30 cellular contexts compared by ENCODE assay signal in genomic region chr14:26104686-26105085, GRCh38.
"Had no signal": no experiment of that assay in that cellular context is flagged by ENCODE, and none has a peak within 500 bp of the region (broad histone marks: within the 10 kb centered on the region; RNA-seq: fewer than 3 reads in every experiment).

No MANE protein-coding gene starts in this region.

- H3K27me3 ChIP-seq: ascending aorta, Peyer's patch, SJCRH30 had no signal

- H3K4me1 Mint-ChIP-seq: activated CD8-positive, alpha-beta memory T cell treated with anti-CD3 and anti-CD28 coated beads, Interleukin-2, amount 10 ng/mL, durations not matched to agents 7 days and 5 days; activated naive CD8-positive, alpha-beta T cell treated with anti-CD3 and anti-CD28 coated beads, Interleukin-2, amount 50 U/mL, for 24 hours; central memory CD8-positive, alpha-beta T cell had no signal

- H3K27ac ChIP-seq: ascending aorta, Peyer's patch, RWPE1, SJCRH30 had no signal

- ATAC-seq: activated CD8-positive, alpha-beta memory T cell treated with anti-CD3 and anti-CD28 coated beads, Interleukin-2, amount 10 ng/mL, durations not matched to agents 7 days and 5 days; activated naive CD4-positive, alpha-beta T cell treated with anti-CD3 and anti-CD28 coated beads, Interleukin-2, amount 50 U/mL, for 72 hours; activated naive CD8-positive, alpha-beta T cell treated with anti-CD3 and anti-CD28 coated beads, Interleukin-2, amount 50 U/mL, for 24 hours; SK-N-SH treated with all-trans-retinoic acid at 6 μM for 48 hours; WTC11 had no signal

- H3K27me3 Mint-ChIP-seq: activated CD8-positive, alpha-beta memory T cell treated with anti-CD3 and anti-CD28 coated beads, Interleukin-2, amount 10 ng/mL, durations not matched to agents 7 days and 5 days; activated naive CD8-positive, alpha-beta T cell treated with anti-CD3 and anti-CD28 coated beads, Interleukin-2, amount 50 U/mL, for 24 hours; activated T-cell treated with anti-CD3 and anti-CD28 coated beads, Interleukin-2, amount 50 U/mL, for 24 hours; brain; central memory CD8-positive, alpha-beta T cell had no signal

- H3K4me3 ChIP-seq: ascending aorta, Peyer's patch, SJCRH30 had no signal

- H3K27ac Mint-ChIP-seq: activated CD8-positive, alpha-beta memory T cell treated with anti-CD3 and anti-CD28 coated beads, Interleukin-2, amount 10 ng/mL, durations not matched to agents 7 days and 5 days; activated naive CD4-positive, alpha-beta T cell treated with anti-CD3 and anti-CD28 coated beads, Interleukin-2, amount 50 U/mL, for 72 hours; activated naive CD8-positive, alpha-beta T cell treated with anti-CD3 and anti-CD28 coated beads, Interleukin-2, amount 50 U/mL, for 24 hours; activated T-cell treated with anti-CD3 and anti-CD28 coated beads, Interleukin-2, amount 50 U/mL, for 24 hours; activated T-helper 1 cell treated with anti-CD3 and anti-CD28 coated beads, Interleukin-12 subunit alpha, Interleukin-12 subunit beta, Interleukin-2, Interleukin-4 antibody, amounts not matched to agents 30 ng/mL and 10 ng/mL and 1 ng/mL, durations not matched to agents 14 hours and 24 hours and 36 hours; brain; T-helper 1 cell treated with Interleukin-12 subunit alpha and Interleukin-12 subunit beta and Interleukin-4 antibody, amounts not matched to agents 30 μg/mL and 1 μg/mL, for 36 hours; WTC11 had no signal

- H3K9me3 ChIP-seq: ascending aorta, Peyer's patch, SJCRH30 had no signal

- H3K4me1 ChIP-seq: ascending aorta, Peyer's patch, SJCRH30 had no signal

- H3K36me3 ChIP-seq: ascending aorta, Peyer's patch, SJCRH30 had no signal

- H3K36me3 Mint-ChIP-seq: activated CD8-positive, alpha-beta memory T cell treated with anti-CD3 and anti-CD28 coated beads, Interleukin-2, amount 10 ng/mL, durations not matched to agents 7 days and 5 days had no signal

- H3K4me3 Mint-ChIP-seq: activated CD8-positive, alpha-beta memory T cell treated with anti-CD3 and anti-CD28 coated beads, Interleukin-2, amount 10 ng/mL, durations not matched to agents 7 days and 5 days; activated naive CD8-positive, alpha-beta T cell treated with anti-CD3 and anti-CD28 coated beads, Interleukin-2, amount 50 U/mL, for 24 hours; activated T-cell treated with anti-CD3 and anti-CD28 coated beads, Interleukin-2, amount 50 U/mL, for 24 hours; activated T-helper 1 cell treated with anti-CD3 and anti-CD28 coated beads, Interleukin-12 subunit alpha, Interleukin-12 subunit beta, Interleukin-2, Interleukin-4 antibody, amounts not matched to agents 30 ng/mL and 10 ng/mL and 1 ng/mL, durations not matched to agents 14 hours and 24 hours and 36 hours; brain; central memory CD8-positive, alpha-beta T cell; T-helper 1 cell treated with Interleukin-12 subunit alpha and Interleukin-12 subunit beta and Interleukin-4 antibody, amounts not matched to agents 30 μg/mL and 1 μg/mL, for 36 hours; WTC11 had no signal

- DNase-seq: activated CD4-positive, alpha-beta T cell treated with anti-CD3 and anti-CD28 coated beads for 48 hours; activated CD4-positive, alpha-beta T cell treated with anti-CD3 and anti-CD28 coated beads, Interleukin-2, amount 50 U/mL, for 4 hours; activated CD4-positive, CD25-positive, alpha-beta regulatory T cell treated with anti-CD3 and anti-CD28 coated beads, Interleukin-2, amount 50 U/mL, for 72 hours; activated CD8-positive, alpha-beta memory T cell treated with anti-CD3 and anti-CD28 coated beads, Interleukin-2, amount 10 ng/mL, durations not matched to agents 7 days and 5 days; activated effector memory CD4-positive, alpha-beta T cell treated with Interleukin-2 at 50 U/mL for 16 hours; activated naive CD4-positive, alpha-beta T cell treated with Interleukin-2 at 50 U/mL for 16 hours; activated naive CD8-positive, alpha-beta T cell treated with anti-CD3 and anti-CD28 coated beads, Interleukin-2, amount 50 U/mL, for 24 hours; activated T-cell treated with anti-CD3 and anti-CD28 coated beads, Interleukin-2, amount 50 U/mL, for 24 hours; amniotic stem cell; NCI-H1092 treated with DMSO at 0.1 percent for 48 hours; NCI-H1417 treated with DMSO at 0.1 percent for 48 hours; NCI-H1694; NCI-H2029; NCI-H2107; NCI-H2171 treated with DMSO at 0.1 percent for 48 hours; NCI-H226; Peyer's patch; Right ventricle myocardium superior; SJCRH30; SW 1271; T-helper 9 cell had no signal
